Comparison of ENCODE assay signal across 15 cellular contexts in genomic region chr12:62758216-62758615, GRCh38.
DNase-seq lines count a peak whose midpoint lies in the region; ATAC-seq and TF ChIP-seq lines count a peak whose summit lies in the region.
"Had no signal": no experiment of that assay in that cellular context is flagged by ENCODE, and none has a peak within 500 bp of the region (broad histone marks: within the 10 kb centered on the region; RNA-seq: fewer than 3 reads in every experiment).

No MANE protein-coding gene starts in this region.

- ATAC-seq in HG02885 (IDR thresholded peaks at IDR 0.05; ENCODE audit: poor library complexity, unreplicated experiment) (peak; percentile 52), left ventricle myocardium superior (no peak)

- intact Hi-C loops in left ventricle myocardium superior (cut with micrococcal nuclease) = no loop called here

- H3K4me3 ChIP-seq in AG10803 (ENCODE audit: low read length) (no peak overlapping the region), astrocyte of the spinal cord (ENCODE audit: low read depth, low read length) (no peak overlapping the region)
- H3K4me3 ChIP-seq: BLaER1 treated with 17β-estradiol and CSF1 and Interleukin-3, amounts not matched to agents 10 nM and 100 nM; cardiac muscle cell; thoracic aorta had no signal

- in situ Hi-C loops in astrocyte of the spinal cord (cut with HindIII; ENCODE audit: low sequenced_read_pairs) = no loop called here

- TF ChIP-seq CTCF in AG10803 (conservative IDR thresholded peaks at IDR 0.05; ENCODE audit: low read length) (no peak), astrocyte of the spinal cord (IDR thresholded peaks at IDR 0.05; ENCODE audit: low read depth, low read length) (no peak), GM10266 (IDR thresholded peaks at IDR 0.05; ENCODE audit: control insufficient read depth, insufficient read depth, low read depth, missing control alignments) (no peak)

- DNase-seq in AG10803 (ENCODE audit: low read depth) (peak; percentile 24), astrocyte of the spinal cord (ENCODE audit: low read depth, low spot score) (peak; percentile 87), left kidney (ENCODE audit: low read depth, low spot score) (peak; percentile 32), GM10266 (ENCODE audit: extremely low spot score) (no peak), nucleus accumbens (lab: John Stamatoyannopoulos, UW) (no peak), NCI-H524 (lab: John Stamatoyannopoulos, UW) (no peak), left ventricle myocardium superior (no peak)
- DNase-seq: activated CD4-positive, alpha-beta T cell treated with anti-CD3 and anti-CD28 coated beads, Interleukin-2, amount 50 U/mL, for 4 hours; kidney; MM.1S; posterior cingulate gyrus had no signal

Comparison
In these comparisons a context has a peak if more than half of its experiments do, and no peak if none do; other contexts are left out.
1. DNase-seq: peak in AG10803 (single experiment), astrocyte of the spinal cord (single experiment) and left kidney (single experiment); none in GM10266 (single experiment), nucleus accumbens (0 of 56), NCI-H524 (0 of 2) and left ventricle myocardium superior (single experiment).